In genomic region chr14:90511252-90511651, GRCh38 we compare ENCODE assay signal across 1 cellular context.
TF ChIP-seq lines count a peak whose summit lies in the region.

No MANE protein-coding gene starts in this region.

TF ChIP-seq in IMR-90, 13 proteins besides CTCF, POLR2A, EP300 and RAD21 (continued from another document):
- TF ChIP-seq, protein P1, sequence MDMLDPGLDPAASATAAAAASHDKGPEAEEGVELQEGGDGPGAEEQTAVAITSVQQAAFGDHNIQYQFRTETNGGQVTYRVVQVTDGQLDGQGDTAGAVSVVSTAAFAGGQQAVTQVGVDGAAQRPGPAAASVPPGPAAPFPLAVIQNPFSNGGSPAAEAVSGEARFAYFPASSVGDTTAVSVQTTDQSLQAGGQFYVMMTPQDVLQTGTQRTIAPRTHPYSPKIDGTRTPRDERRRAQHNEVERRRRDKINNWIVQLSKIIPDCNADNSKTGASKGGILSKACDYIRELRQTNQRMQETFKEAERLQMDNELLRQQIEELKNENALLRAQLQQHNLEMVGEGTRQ (IDR thresholded peaks at IDR 0.05; ENCODE audit: low read depth, low read length): no peak
- TF ChIP-seq FOS (IDR thresholded peaks at IDR 0.05; ENCODE audit: low read depth, low read length) (no peak), BHLHE40 (IDR thresholded peaks at IDR 0.05; ENCODE audit: low read depth, low read length) (no peak), MAZ (IDR thresholded peaks at IDR 0.05; ENCODE audit: borderline replicate concordance, low read depth, low read length) (no peak), RCOR1 (IDR thresholded peaks at IDR 0.05; ENCODE audit: insufficient replicate concordance, low read length) (no peak)
TF ChIP-seq in IMR-90: peak in this region for 0.
